In the genomic region with DNA sequence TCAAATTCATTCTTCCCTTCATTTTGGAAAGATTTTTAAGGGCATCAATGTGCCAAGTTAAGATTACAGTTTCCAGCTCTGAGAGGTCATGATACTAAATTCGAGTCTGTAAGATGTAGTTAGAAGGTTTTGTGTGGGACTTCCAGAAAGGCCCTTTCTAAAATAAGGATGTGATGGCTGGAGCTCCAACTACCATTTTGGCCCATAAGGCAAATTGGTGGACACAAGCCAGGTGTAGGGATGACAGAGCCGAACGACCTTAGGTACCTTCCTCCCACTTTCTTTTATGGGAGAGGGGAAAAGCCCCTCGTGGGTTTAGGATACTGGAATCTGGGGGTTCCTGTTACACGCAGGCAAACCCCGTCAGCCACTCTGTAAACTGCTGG, we compare ENCODE assay signal across 9 cellular contexts. TPM values are rescaled to one million over a fixed set of nuclear protein-coding genes. Genes with fewer than 3 reads are reported as not detected.
DNase-seq lines count a peak whose midpoint lies in the region; ATAC-seq, FAIRE-seq and TF ChIP-seq lines count a peak whose summit lies in the region.
"Had no signal": no experiment of that assay in that cellular context is flagged by ENCODE, and none has a peak within 500 bp of the region (broad histone marks: within the 10 kb centered on the region; RNA-seq: fewer than 3 reads in every experiment).

No MANE protein-coding gene starts in this region.

- 4% methylated on average over 6 of the region's 6 CpGs for WGBS in A549 (ENCODE audit: missing lambda C conversion rate)

- TF ChIP-seq RAD21 in A549 (conservative IDR thresholded peaks at IDR 0.05 in 1 of 2, IDR thresholded peaks at IDR 0.05 in 1 of 2) = no peak

- no peak for DNase-seq in A549 (ENCODE audit: low read depth in 1 of 2, low spot score in 1 of 2)
- no peak for DNase-seq in HFFc6
- no peak for DNase-seq in NCI-H748 treated with DMSO at 0.1 percent for 48 hours (lab: John Stamatoyannopoulos, UW)
- no peak for DNase-seq in RPMI8226

- H3K4me3 Mint-ChIP-seq in HFFc6 (peak overlapping the region; percentile 99), brain (peak overlapping the region; percentile 97 to 100 (median 99))

- H3K9me3 Mint-ChIP-seq in HFFc6 (peaks cover 9% of the 10 kb centered on the region), brain (peaks cover 13 to 23% (median 17%) of the 10 kb centered on the region in 5 experiments)

- no peak for TF ChIP-seq CTCF in A549 (IDR thresholded peaks at IDR 0.05)
- no peak for TF ChIP-seq CTCF in HFFc6 (IDR thresholded peaks at IDR 0.05)
- TF ChIP-seq CTCF in brain (conservative IDR thresholded peaks at IDR 0.05) = no peak

- H3K36me3 Mint-ChIP-seq in HFFc6 (ENCODE audit: low read depth) = no peaks in the 10 kb centered on the region
- no peaks in the 10 kb centered on the region for H3K36me3 Mint-ChIP-seq in brain

- peak overlapping the region; percentile 88 for H3K4me3 ChIP-seq in A549
- peak overlapping the region; percentile 59 for H3K4me3 ChIP-seq in mononuclear cell (ENCODE audit: low read length)

- no peak for FAIRE-seq in A549 (lab: Jason Lieb, UNC)
- FAIRE-seq: islet of Langerhans had no signal

- H3K4me1 Mint-ChIP-seq in HFFc6 (ENCODE audit: low read depth) = peaks cover 26% of the 10 kb centered on the region
- peaks cover 43% of the 10 kb centered on the region for H3K4me1 Mint-ChIP-seq in brain

- H3K4me1 ChIP-seq in A549 (peaks cover 6% of the 10 kb centered on the region; the same call in 1 of the 3 replicates), mononuclear cell (ENCODE audit: insufficient read depth, low read length) (peaks cover 13% of the 10 kb centered on the region)

- CTCF ChIA-PET in A549 (lab: Yijun Ruan, JAX) = interaction anchor here (1.0 to 2.4 kb wide), 2 partner anchors 16 to 183 kb away, joined by 3 to 12 read pairs; no protein-coding TSS in a partner anchor

- POLR2A ChIA-PET in A549 (lab: Yijun Ruan, JAX) = no interaction called here

- H3K27me3 ChIP-seq in mononuclear cell (ENCODE audit: insufficient read depth, low read length) = no peaks in the 10 kb centered on the region

- no peak for TF ChIP-seq EP300 in A549 (IDR thresholded peaks at IDR 0.05)

- H3K27ac ChIP-seq in A549 = peak overlapping the region; percentile 84 to 90

- no peak for ATAC-seq in A549
- no peak for ATAC-seq in GM19463 (IDR thresholded peaks at IDR 0.05; ENCODE audit: unreplicated experiment)
- ATAC-seq in HG03520 (IDR thresholded peaks at IDR 0.05; ENCODE audit: unreplicated experiment) = no peak

- peak overlapping the region; percentile 90 for H3K4me2 ChIP-seq in A549

- TF ChIP-seq POLR2A in A549 (IDR thresholded peaks at IDR 0.05; ENCODE audit: low read length) = no peak

- H3K27me3 Mint-ChIP-seq in HFFc6 (ENCODE audit: insufficient read depth) = peaks cover 2% of the 10 kb centered on the region; the same call in 1 of the 2 replicates
- peaks cover 6% of the 10 kb centered on the region for H3K27me3 Mint-ChIP-seq in brain

- H3K9me3 ChIP-seq in A549 (peaks cover 23% of the 10 kb centered on the region), mononuclear cell (ENCODE audit: low read depth, low read length) (no peaks in the 10 kb centered on the region)

- H3K27ac Mint-ChIP-seq in HFFc6 (peak overlapping the region; percentile 98), brain (peak overlapping the region; percentile 90 to 99 (median 96))

TF ChIP-seq in A549, 52 proteins besides CTCF, POLR2A, EP300 and RAD21:
- TF ChIP-seq PHF8 (IDR thresholded peaks at IDR 0.05; ENCODE audit: borderline replicate concordance, low read depth) (no peak), CHD2 (IDR thresholded peaks at IDR 0.05; ENCODE audit: low read length, partially characterized antibody) (no peak), RNF2 (IDR thresholded peaks at IDR 0.05; ENCODE audit: borderline replicate concordance, low read depth) (no peak), KDM5A (IDR thresholded peaks at IDR 0.05) (no peak), NFE2L2 (conservative IDR thresholded peaks at IDR 0.05; ENCODE audit: low read length) (no peak), BHLHE40 (IDR thresholded peaks at IDR 0.05; ENCODE audit: low read depth, low read length) (no peak)
- TF ChIP-seq, protein P1, sequence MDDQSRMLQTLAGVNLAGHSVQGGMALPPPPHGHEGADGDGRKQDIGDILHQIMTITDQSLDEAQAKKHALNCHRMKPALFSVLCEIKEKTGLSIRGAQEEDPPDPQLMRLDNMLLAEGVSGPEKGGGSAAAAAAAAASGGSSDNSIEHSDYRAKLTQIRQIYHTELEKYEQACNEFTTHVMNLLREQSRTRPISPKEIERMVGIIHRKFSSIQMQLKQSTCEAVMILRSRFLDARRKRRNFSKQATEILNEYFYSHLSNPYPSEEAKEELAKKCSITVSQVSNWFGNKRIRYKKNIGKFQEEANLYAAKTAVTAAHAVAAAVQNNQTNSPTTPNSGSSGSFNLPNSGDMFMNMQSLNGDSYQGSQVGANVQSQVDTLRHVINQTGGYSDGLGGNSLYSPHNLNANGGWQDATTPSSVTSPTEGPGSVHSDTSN (IDR thresholded peaks at IDR 0.05) = no peak
- TF ChIP-seq, protein P2, sequence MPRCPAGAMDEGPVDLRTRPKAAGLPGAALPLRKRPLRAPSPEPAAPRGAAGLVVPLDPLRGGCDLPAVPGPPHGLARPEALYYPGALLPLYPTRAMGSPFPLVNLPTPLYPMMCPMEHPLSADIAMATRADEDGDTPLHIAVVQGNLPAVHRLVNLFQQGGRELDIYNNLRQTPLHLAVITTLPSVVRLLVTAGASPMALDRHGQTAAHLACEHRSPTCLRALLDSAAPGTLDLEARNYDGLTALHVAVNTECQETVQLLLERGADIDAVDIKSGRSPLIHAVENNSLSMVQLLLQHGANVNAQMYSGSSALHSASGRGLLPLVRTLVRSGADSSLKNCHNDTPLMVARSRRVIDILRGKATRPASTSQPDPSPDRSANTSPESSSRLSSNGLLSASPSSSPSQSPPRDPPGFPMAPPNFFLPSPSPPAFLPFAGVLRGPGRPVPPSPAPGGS (IDR thresholded peaks at IDR 0.05) = no peak
TF ChIP-seq in A549: peak in this region for 0.

RNA-seq across cellular contexts. Expression of a gene that starts 54.3 kb away (rescaled TPM):
- 15.1 and 16.9 TPM in 2 replicates for polyA plus RNA-seq in A549 (2011; rRNA removed)
- 3.6 and 4.2 TPM in 2 replicates for polyA plus RNA-seq in A549 (2012; cell fraction: cytosol; rRNA removed)
- 5.1 and 7.0 TPM in 2 replicates for polyA plus RNA-seq in A549 (2012; cell fraction: nucleus; rRNA removed)
- polyA plus RNA-seq in A549 (2017; fragmentation: RNase III; extraction: RNeasy Plus Mini Kit Qiagen cat#74134 plus additional on column Dnase treatment) = 3.6 to 3.9 TPM (median 3.8 TPM) in 3 replicates
- polyA minus RNA-seq in A549 (2011; rRNA and poly(A)+ RNA removed) = 15.9 and 18.1 TPM in 2 replicates
- total RNA-seq in HFFc6 (2021; fragmentation: NEBNext Ultra II Directional; extraction: Animal tissue kit (Norgen Biotek cat#: 25700)) = 1 to 10 TPM; 2.3 to 3.1 (median 2.9) TPM
- 10.2 TPM for polyA plus RNA-seq in brain (ENCODE audit: insufficient read depth, low read depth, low replicate concordance)
- 3.9 TPM for total RNA-seq in mononuclear cell
